1 cellular context compared by ENCODE assay signal in genomic region chr12:104641862-104642261, GRCh38.
TF ChIP-seq lines count a peak whose summit lies in the region.

No MANE protein-coding gene starts in this region.

TF ChIP-seq in WTC11, 78 proteins besides CTCF, POLR2A, EP300 and RAD21 (continued from another document):
- TF ChIP-seq ATF2 (CRISPR knock-in tag; IDR thresholded peaks at IDR 0.05; ENCODE audit: borderline replicate concordance, low read depth) = no peak
- no peak for TF ChIP-seq TP53 (CRISPR knock-in tag; IDR thresholded peaks at IDR 0.05)
